10 cellular contexts compared by ENCODE assay signal in genomic region chr12:113955109-113955970, GRCh38. TPM values are rescaled to one million over a fixed set of nuclear protein-coding genes. Genes with fewer than 3 reads are reported as not detected.
A peak's percentile ranks its signal among the peaks of the same experiment; 100 is the strongest.
DNase-seq lines count a peak whose midpoint lies in the region; ATAC-seq, FAIRE-seq and TF ChIP-seq lines count a peak whose summit lies in the region.
"Had no signal": no experiment of that assay in that cellular context is flagged by ENCODE, and none has a peak within 500 bp of the region (broad histone marks: within the 10 kb centered on the region; RNA-seq: fewer than 3 reads in every experiment).

No MANE protein-coding gene starts in this region.

- ATAC-seq in GM12878 (peak; percentile 71), GM19463 (IDR thresholded peaks at IDR 0.05; ENCODE audit: unreplicated experiment) (no peak)
- ATAC-seq in activated CD4-positive, alpha-beta T cell treated with anti-CD3 and anti-CD28 coated beads for 36 hours: no peak

- RAD21 ChIA-PET in GM12878 (lab: Charles Lee; ENCODE audit: unreplicated experiment): no interaction called here

- H3K4me3 ChIP-seq in LNCaP clone FGC (ENCODE audit: low read depth, low read length) (no peak overlapping the region), GM12878 (no peak overlapping the region), mesenchymal stem cell (ENCODE audit: insufficient read depth in 1 of 2, low read depth in 1 of 2, low read length in 2 of 2) (no peak overlapping the region)
- H3K4me3 ChIP-seq: HAP-1 had no signal

- H3K23ac ChIP-seq in mesenchymal stem cell (ENCODE audit: low read length in 2 of 2): no peak overlapping the region

- DNase-seq in GM10266 (ENCODE audit: extremely low spot score) (no peak), LNCaP clone FGC (ENCODE audit: low read depth) (no peak), GM12878 (ENCODE audit: low read depth, low spot score) (no peak), mesenchymal stem cell (peak; percentile 42), medulla oblongata (ENCODE audit: extremely low spot score) (no peak), NCI-H2107 treated with DMSO at 0.1 percent for 48 hours (lab: John Stamatoyannopoulos, UW; ENCODE audit: unreplicated experiment) (no peak)
- no peak for DNase-seq in activated CD4-positive, alpha-beta T cell treated with anti-CD3 and anti-CD28 coated beads for 36 hours
- DNase-seq: amygdala had no signal

- POLR2A ChIA-PET in GM12878 (lab: Charles Lee): no interaction called here
- POLR2A ChIA-PET in activated CD4-positive, alpha-beta T cell treated with anti-CD3 and anti-CD28 coated beads for 36 hours (lab: Charles Lee): no interaction called here

- H3K27ac ChIP-seq in GM12878 (ENCODE audit: control insufficient read depth, insufficient read depth): no peak overlapping the region
- H3K27ac ChIP-seq in mesenchymal stem cell (ENCODE audit: low read length, poor library complexity, severe bottlenecking): no peak overlapping the region

- no peak overlapping the region for H2BK5ac ChIP-seq in mesenchymal stem cell (ENCODE audit: low read depth, low read length, poor library complexity, severe bottlenecking)

- no peak for TF ChIP-seq EP300 in GM12878 (IDR thresholded peaks at IDR 0.05; ENCODE audit: borderline replicate concordance in 1 of 2, control insufficient read depth in 1 of 2, low read depth in 2 of 2, low read length in 2 of 2)

- H3K79me2 ChIP-seq in GM12878 (ENCODE audit: control insufficient read depth, insufficient read depth, low read length): no peaks in the 10 kb centered on the region

- intact Hi-C loops in GM12878 (cut with micrococcal nuclease; ENCODE audit: unreplicated experiment): no loop called here
- intact Hi-C loops in activated CD4-positive, alpha-beta T cell treated with anti-CD3 and anti-CD28 coated beads for 36 hours (cut with DNase I, micrococcal nuclease): no loop called here

- SMC1A ChIA-PET in GM12878 (lab: Charles Lee; ENCODE audit: uncharacterized antibody, unreplicated experiment): interaction anchor here (2.2 kb wide), 1 partner anchor 25 kb away, joined by 6 read pairs; no protein-coding TSS in a partner anchor

- no peak overlapping the region for H4K91ac ChIP-seq in mesenchymal stem cell (ENCODE audit: low read length)

- CTCF ChIA-PET in GM12878 (lab: Yijun Ruan, JAX): interaction anchor here (1.4 to 2.7 kb wide), 3 partner anchors 11 to 553 kb away, joined by 5 to 7 read pairs (median 6); partner anchors contain the start of gene RBM19
- CTCF ChIA-PET in activated CD4-positive, alpha-beta T cell treated with anti-CD3 and anti-CD28 coated beads for 36 hours (lab: Charles Lee): interaction anchor here (0.7 to 2.0 kb wide), 2 partner anchors 12 to 93 kb away, joined by 4 to 6 read pairs; no protein-coding TSS in a partner anchor

- no TSS peak for BruUV-seq in GM12878 (replicated peaks; lab: Mats Ljungman, UMichigan)

- TF ChIP-seq RAD21 in GM12878 (IDR thresholded peaks at IDR 0.05; ENCODE audit: insufficient read depth, low read depth, low read length): no peak

- H3K9me3 Mint-ChIP-seq in activated CD4-positive, alpha-beta T cell treated with anti-CD3 and anti-CD28 coated beads for 36 hours (ENCODE audit: low read depth): no peaks in the 10 kb centered on the region

- in situ Hi-C loops in GM12878 (cut with MboI): no loop called here

- H3K4me2 ChIP-seq in GM12878 (ENCODE audit: control insufficient read depth, insufficient read depth) (no peak overlapping the region), mesenchymal stem cell (ENCODE audit: low read length, poor library complexity, severe bottlenecking) (no peak overlapping the region)

- peaks cover 3% of the 10 kb centered on the region for H3K79me1 ChIP-seq in mesenchymal stem cell (replicated peaks; ENCODE audit: low read length, poor library complexity, severe bottlenecking)

- no peak overlapping the region for H3K9ac ChIP-seq in GM12878 (ENCODE audit: control insufficient read depth, insufficient read depth, low read length)
- H3K9ac ChIP-seq in mesenchymal stem cell (ENCODE audit: low read length): no peak overlapping the region

- 0 out of 2 replicates have a peak, but pooled peaks have one; percentile 7 for TF ChIP-seq POLR2A in GM12878 (IDR thresholded peaks at IDR 0.05; ENCODE audit: low read depth, low read length)

- H3K4me1 Mint-ChIP-seq in activated CD4-positive, alpha-beta T cell treated with anti-CD3 and anti-CD28 coated beads for 36 hours: peaks cover 2% of the 10 kb centered on the region

- no peak overlapping the region for H2AFZ ChIP-seq in GM12878 (ENCODE audit: control insufficient read depth, low read depth, low read length)
- no peak overlapping the region for H2AFZ ChIP-seq in mesenchymal stem cell (ENCODE audit: low read depth, low read length)

- H3K36me3 Mint-ChIP-seq in activated CD4-positive, alpha-beta T cell treated with anti-CD3 and anti-CD28 coated beads for 36 hours (ENCODE audit: low read depth): peaks cover 62% of the 10 kb centered on the region

- H2BK120ac ChIP-seq in mesenchymal stem cell (ENCODE audit: low read depth, low read length): no peak overlapping the region

- no peak overlapping the region for H3K14ac ChIP-seq in mesenchymal stem cell (ENCODE audit: low read length in 2 of 2)

- H4K20me1 ChIP-seq in GM12878 (ENCODE audit: control insufficient read depth, insufficient read depth): no peaks in the 10 kb centered on the region

- H4K8ac ChIP-seq in mesenchymal stem cell (ENCODE audit: low read length): no peak overlapping the region

- H2BK12ac ChIP-seq in mesenchymal stem cell (ENCODE audit: low read length in 2 of 2): no peak overlapping the region

- H3K4ac ChIP-seq in mesenchymal stem cell (ENCODE audit: low read depth in 1 of 2, low read length in 2 of 2): no peak overlapping the region

- H3K27me3 ChIP-seq in GM12878 (replicated peaks in 1 of 2; ENCODE audit: control insufficient read depth in 2 of 2, insufficient read depth in 2 of 2, low read length in 1 of 2) (no peaks in the 10 kb centered on the region), mesenchymal stem cell (ENCODE audit: control insufficient read depth in 1 of 2, insufficient read depth in 1 of 2, low read length in 2 of 2) (no peaks in the 10 kb centered on the region)

- no peak overlapping the region for H3K18ac ChIP-seq in mesenchymal stem cell (ENCODE audit: low read depth in 1 of 2, low read length in 2 of 2)

- 68% methylated on average over 15 of the region's 15 CpGs for WGBS in GM12878 (ENCODE audit: insufficient coverage, insufficient replicate concordance, low lambda C conversion rate, missing lambda C conversion rate)
- 78% methylated on average over 15 of the region's 15 CpGs for WGBS in mesenchymal stem cell

- H3K4me3 Mint-ChIP-seq in activated CD4-positive, alpha-beta T cell treated with anti-CD3 and anti-CD28 coated beads for 36 hours: no peak overlapping the region

- peaks cover 14 to 32% of the 10 kb centered on the region in 2 experiments; a peak in 3 of 4 replicates for H3K36me3 ChIP-seq in GM12878 (ENCODE audit: control insufficient read depth in 2 of 2, insufficient read depth in 2 of 2, low read length in 1 of 2)
- peaks cover 66 to 93% of the 10 kb centered on the region in 2 experiments for H3K36me3 ChIP-seq in mesenchymal stem cell (ENCODE audit: control insufficient read depth in 1 of 2, insufficient read depth in 2 of 2, low read depth in 1 of 2, low read length in 2 of 2)

- peak; percentile 44 for TF ChIP-seq CTCF in GM10266 (IDR thresholded peaks at IDR 0.05; ENCODE audit: control insufficient read depth, insufficient read depth, low read depth, missing control alignments)
- TF ChIP-seq CTCF in LNCaP clone FGC (IDR thresholded peaks at IDR 0.05; ENCODE audit: control insufficient read depth, extremely low read depth, insufficient read depth): peak; percentile 73
- TF ChIP-seq CTCF in GM12878 (IDR thresholded peaks at IDR 0.05 in 2 of 3, conservative IDR thresholded peaks at IDR 0.05 in 1 of 3; ENCODE audit: control insufficient read depth in 2 of 3, extremely low read depth in 1 of 3, insufficient read depth in 1 of 3, low read depth in 3 of 3, low read length in 3 of 3): peak; percentile 35 to 55 (median 43); a peak in 5 of 6 replicates

- no peaks in the 10 kb centered on the region for H3K9me3 ChIP-seq in GM12878 (replicated peaks; ENCODE audit: control insufficient read depth, insufficient read depth, low read length)
- H3K9me3 ChIP-seq in mesenchymal stem cell (ENCODE audit: control insufficient read depth, low read length): no peaks in the 10 kb centered on the region
- H3K9me3 ChIP-seq: HAP-1 had no signal

- H2AK5ac ChIP-seq in mesenchymal stem cell (ENCODE audit: low read length, severe bottlenecking): no peak overlapping the region

- H3K27ac Mint-ChIP-seq in activated CD4-positive, alpha-beta T cell treated with anti-CD3 and anti-CD28 coated beads for 36 hours: no peak overlapping the region

- no peak for FAIRE-seq in GM12878 (lab: Jason Lieb, UNC)

- no peaks in the 10 kb centered on the region for H3K27me3 Mint-ChIP-seq in activated CD4-positive, alpha-beta T cell treated with anti-CD3 and anti-CD28 coated beads for 36 hours

- H2BK15ac ChIP-seq in mesenchymal stem cell (ENCODE audit: low read depth, poor library complexity, severe bottlenecking): no peak overlapping the region

- no peaks in the 10 kb centered on the region for H3K4me1 ChIP-seq in GM12878 (ENCODE audit: control insufficient read depth, insufficient read depth, low read length)
- H3K4me1 ChIP-seq in mesenchymal stem cell (ENCODE audit: control insufficient read depth, insufficient read depth, low read depth, low read length): no peaks in the 10 kb centered on the region
- H3K4me1 ChIP-seq: HAP-1 had no signal

RNA-seq across cellular contexts. Expression of gene RBM19, which starts 10.8 kb away (rescaled TPM):
- total RNA-seq in GM12878 (2013; cell fraction: nucleolus; rRNA removed): 141 and 153 TPM in 2 replicates
- total RNA-seq in GM12878 (2014; rRNA removed): 25.1 and 28.2 TPM in 2 replicates
- 24.7 and 26.7 TPM in 2 replicates for total RNA-seq in GM12878 (2014; rRNA removed; fragmentation: Illumina TruSeq; extraction: Trizol)
- 30.4 and 37.3 TPM in 2 replicates for total RNA-seq in GM12878 (2021)
- 14.2 TPM for polyA plus RNA-seq in GM12878 (2011; ENCODE audit: low read depth)
- polyA plus RNA-seq in GM12878 (2011; rRNA removed): 26.6 and 32.7 TPM in 2 replicates
- polyA plus RNA-seq in GM12878 (2011; cell fraction: cytosol; rRNA removed): 33.3 and 45.1 TPM in 2 replicates
- polyA plus RNA-seq in GM12878 (2011; cell fraction: nucleus; rRNA removed): 81.8 and 85.0 TPM in 2 replicates
- polyA plus RNA-seq in GM12878 (2012): 25.1 and 26.1 TPM in 2 replicates
- 20.4 and 27.1 TPM in 2 replicates for polyA plus RNA-seq in GM12878 (2014; fragmentation: Illumina TruSeq; extraction: Trizol)
- 1 to 10 TPM; 4.2 to 7.8 TPM for polyA plus RNA-seq in GM12878 (2014; fragmentation: Nextera tagmentation; extraction: Ambion mirVana)
- polyA plus RNA-seq in GM12878 (2014; rRNA removed): 37.4 and 42.9 TPM in 2 replicates
- polyA plus RNA-seq in GM12878 (2016; fragmentation: Nextera tagmentation; extraction: Ambion mirVana): 10 to 100 TPM; 28.6 to 33.3 TPM
- polyA minus RNA-seq in GM12878 (2011; rRNA and poly(A)+ RNA removed): 25.6 and 39.4 TPM in 2 replicates
- 13.5 and 14.2 TPM in 2 replicates for polyA minus RNA-seq in GM12878 (2011; cell fraction: cytosol; rRNA and poly(A)+ RNA removed)
- 25.1 and 38.5 TPM in 2 replicates for polyA minus RNA-seq in GM12878 (2011; cell fraction: nucleus; rRNA and poly(A)+ RNA removed)
- polyA plus RNA-seq in mesenchymal stem cell (2013, experiment 1 of 2): 18.0 TPM
- 17.6 TPM for polyA plus RNA-seq in mesenchymal stem cell (2013, experiment 2 of 2)
- 10 to 100 TPM; 79.6 to 93.5 TPM for total RNA-seq in activated CD4-positive, alpha-beta T cell treated with anti-CD3 and anti-CD28 coated beads for 36 hours
